14 cellular contexts compared by ENCODE assay signal in the genomic region with DNA sequence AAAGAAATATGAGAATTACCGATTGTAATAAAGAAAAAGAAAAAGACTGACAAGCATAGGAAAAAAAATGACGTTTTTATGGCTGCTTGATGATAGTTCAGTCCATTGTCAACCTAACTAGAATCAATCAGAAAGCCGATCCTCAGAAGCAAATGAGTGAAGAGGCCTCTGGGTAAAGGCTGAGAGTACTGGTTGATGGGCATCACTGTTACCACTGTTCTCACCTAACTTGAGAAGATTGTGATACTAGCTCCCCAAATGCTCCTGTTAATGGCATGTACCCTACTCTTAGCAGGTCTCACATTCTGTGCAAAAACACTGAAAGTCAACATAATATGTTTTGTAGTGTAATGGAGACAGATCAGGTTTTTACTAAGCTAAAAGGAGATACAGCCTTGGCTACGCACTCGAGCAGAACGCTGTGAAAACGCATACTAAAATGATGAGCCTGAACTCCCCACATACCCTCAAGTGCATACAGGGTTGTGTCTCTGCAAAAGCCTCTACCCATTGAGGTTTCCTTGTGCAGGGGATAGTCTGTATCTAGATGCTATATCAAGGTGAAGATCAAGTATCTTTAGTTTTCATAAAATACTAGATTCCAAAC.
DNase-seq lines count a peak whose midpoint lies in the region; ATAC-seq lines count a peak whose summit lies in the region.
"Had no signal": no experiment of that assay in that cellular context is flagged by ENCODE, and none has a peak within 500 bp of the region (broad histone marks: within the 10 kb centered on the region; RNA-seq: fewer than 3 reads in every experiment).

No MANE protein-coding gene starts in this region.

- ATAC-seq in stimulated activated naive B cell treated with anti-CD40 and anti-IgM and Interleukin-4, amounts not matched to agents 10 μg/mL and 1 μg/mL and 100 μg/mL, for 72 hours (replicated peaks): no peak
- ATAC-seq in HG03432 (IDR thresholded peaks at IDR 0.05; ENCODE audit: unreplicated experiment): no peak
- ATAC-seq in HG03045 (IDR thresholded peaks at IDR 0.05; ENCODE audit: unreplicated experiment): no peak
- ATAC-seq in GM21717 (IDR thresholded peaks at IDR 0.05; ENCODE audit: unreplicated experiment): no peak
- ATAC-seq: gastrocnemius medialis had no signal

- H3K36me3 Mint-ChIP-seq in activated naive CD4-positive, alpha-beta T cell treated with anti-CD3 and anti-CD28 coated beads, Interleukin-2, amount 10 ng/mL, durations not matched to agents 7 days and 5 days: peaks cover 2% of the 10 kb centered on the region
- H3K36me3 Mint-ChIP-seq in stimulated activated naive B cell treated with anti-CD40 and anti-IgM and Interleukin-4, amounts not matched to agents 10 μg/mL and 1 μg/mL and 100 μg/mL, for 72 hours: no peaks in the 10 kb centered on the region

- H4K20me1 ChIP-seq in Karpas-422 (ENCODE audit: insufficient read depth, low read depth, low read length): no peaks in the 10 kb centered on the region

- no peaks in the 10 kb centered on the region for H3K9me3 Mint-ChIP-seq in activated naive CD4-positive, alpha-beta T cell treated with anti-CD3 and anti-CD28 coated beads, Interleukin-2, amount 10 ng/mL, durations not matched to agents 7 days and 5 days
- H3K9me3 Mint-ChIP-seq in stimulated activated naive B cell treated with anti-CD40 and anti-IgM and Interleukin-4, amounts not matched to agents 10 μg/mL and 1 μg/mL and 100 μg/mL, for 72 hours: no peaks in the 10 kb centered on the region

- H3K27me3 ChIP-seq in Karpas-422 (ENCODE audit: low read length): no peaks in the 10 kb centered on the region
- no peaks in the 10 kb centered on the region for H3K27me3 ChIP-seq in adipocyte (replicated peaks; ENCODE audit: control insufficient read depth, insufficient read depth, low read length)
- H3K27me3 ChIP-seq: gastrocnemius medialis, ovary had no signal

- H3K9me3 ChIP-seq in Karpas-422 (ENCODE audit: low read length): no peaks in the 10 kb centered on the region
- no peaks in the 10 kb centered on the region for H3K9me3 ChIP-seq in adipocyte (ENCODE audit: control insufficient read depth, low read length)
- H3K9me3 ChIP-seq: gastrocnemius medialis, ovary had no signal

- H3K9me2 ChIP-seq in Karpas-422 (replicated peaks; ENCODE audit: insufficient read depth, low read length): no peaks in the 10 kb centered on the region

- H3K27me3 Mint-ChIP-seq in activated naive CD4-positive, alpha-beta T cell treated with anti-CD3 and anti-CD28 coated beads, Interleukin-2, amount 10 ng/mL, durations not matched to agents 7 days and 5 days: no peaks in the 10 kb centered on the region
- H3K27me3 Mint-ChIP-seq in stimulated activated naive B cell treated with anti-CD40 and anti-IgM and Interleukin-4, amounts not matched to agents 10 μg/mL and 1 μg/mL and 100 μg/mL, for 72 hours: no peaks in the 10 kb centered on the region

- peaks cover 36% of the 10 kb centered on the region for H3K4me1 ChIP-seq in Karpas-422 (ENCODE audit: low read length)
- peaks cover 14% of the 10 kb centered on the region for H3K4me1 ChIP-seq in adipocyte (ENCODE audit: control insufficient read depth, insufficient read depth, low read length)

- CTCF ChIA-PET in activated naive CD4-positive, alpha-beta T cell treated with anti-CD3 and anti-CD28 coated beads, Interleukin-2, amount 10 ng/mL, durations not matched to agents 7 days and 5 days (lab: Charles Lee): no interaction called here

- H3K4me3 ChIP-seq in Karpas-422 (ENCODE audit: low read length) (no peak overlapping the region), adipocyte (ENCODE audit: low read length) (no peak overlapping the region)

- peak overlapping the region; percentile 41 for H3K4me2 ChIP-seq in Karpas-422 (ENCODE audit: low read depth, low read length, poor library complexity, severe bottlenecking)

- H3K27ac Mint-ChIP-seq in activated naive CD4-positive, alpha-beta T cell treated with anti-CD3 and anti-CD28 coated beads, Interleukin-2, amount 10 ng/mL, durations not matched to agents 7 days and 5 days: no peak overlapping the region
- H3K27ac Mint-ChIP-seq in stimulated activated naive B cell treated with anti-CD40 and anti-IgM and Interleukin-4, amounts not matched to agents 10 μg/mL and 1 μg/mL and 100 μg/mL, for 72 hours: peak overlapping the region; percentile 44

- no peaks in the 10 kb centered on the region for H3K79me2 ChIP-seq in Karpas-422 (ENCODE audit: low read length)

- H3K4me3 Mint-ChIP-seq in activated naive CD4-positive, alpha-beta T cell treated with anti-CD3 and anti-CD28 coated beads, Interleukin-2, amount 10 ng/mL, durations not matched to agents 7 days and 5 days: peak overlapping the region; percentile 29
- no peak overlapping the region for H3K4me3 Mint-ChIP-seq in stimulated activated naive B cell treated with anti-CD40 and anti-IgM and Interleukin-4, amounts not matched to agents 10 μg/mL and 1 μg/mL and 100 μg/mL, for 72 hours

- no peak overlapping the region for H2AFZ ChIP-seq in Karpas-422 (ENCODE audit: low read length)

- peak overlapping the region; percentile 63 for H3K27ac ChIP-seq in Karpas-422 (ENCODE audit: low read length)

- peaks cover 30% of the 10 kb centered on the region for H3K4me1 Mint-ChIP-seq in activated naive CD4-positive, alpha-beta T cell treated with anti-CD3 and anti-CD28 coated beads, Interleukin-2, amount 10 ng/mL, durations not matched to agents 7 days and 5 days
- peaks cover 15 to 23% of the 10 kb centered on the region in 2 donors for H3K4me1 Mint-ChIP-seq in stimulated activated naive B cell treated with anti-CD40 and anti-IgM and Interleukin-4, amounts not matched to agents 10 μg/mL and 1 μg/mL and 100 μg/mL, for 72 hours

- H3K36me3 ChIP-seq in Karpas-422 (ENCODE audit: insufficient read depth, low read length) (no peaks in the 10 kb centered on the region), adipocyte (ENCODE audit: control insufficient read depth, insufficient read depth, low read length, severe bottlenecking) (no peaks in the 10 kb centered on the region)
- H3K36me3 ChIP-seq: gastrocnemius medialis, ovary had no signal

- H3K9ac ChIP-seq in Karpas-422 (ENCODE audit: low read length): 0 out of 2 replicates have a peak overlapping the region, but pooled peaks have one; percentile 1
- H3K9ac ChIP-seq in adipocyte (ENCODE audit: low read length): peak overlapping the region; percentile 25

- no peak for DNase-seq in activated naive CD4-positive, alpha-beta T cell treated with anti-CD3 and anti-CD28 coated beads, Interleukin-2, amount 10 ng/mL, durations not matched to agents 7 days and 5 days
- DNase-seq in activated naive CD4-positive, alpha-beta T cell (lab: John Stamatoyannopoulos, UW): no peak
- peak; percentile 42 for DNase-seq in Karpas-422
- DNase-seq in adipocyte (ENCODE audit: low read depth): no peak
- DNase-seq in stimulated activated naive B cell treated with anti-CD40 and anti-IgM and Interleukin-4, amounts not matched to agents 10 μg/mL and 1 μg/mL and 100 μg/mL, for 72 hours: no peak
- DNase-seq: amniotic stem cell, DMS 273 treated with DMSO at 0.1 percent for 48 hours, gastrocnemius medialis, NCI-H2081, NCI-H774, ovary had no signal
